9 cellular contexts compared by ENCODE assay signal in the genomic region with DNA sequence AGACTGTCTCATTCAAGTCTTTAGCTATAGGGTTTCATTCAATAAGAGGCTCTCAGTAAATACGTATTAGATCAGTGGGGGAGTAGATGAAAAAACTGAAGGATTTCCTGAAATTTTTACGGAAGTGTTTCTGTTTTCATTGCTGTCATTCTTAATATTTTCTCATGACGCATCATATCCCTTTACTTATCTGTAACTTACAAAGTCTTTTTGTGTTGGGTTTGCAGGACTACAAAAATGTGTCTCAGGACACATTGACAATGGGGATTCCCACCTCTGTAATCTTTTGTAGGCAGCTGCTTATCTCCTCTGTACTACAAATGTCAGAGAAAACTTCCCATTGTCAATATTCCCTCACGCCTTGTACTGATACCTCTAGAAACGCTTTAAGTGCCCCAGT. TPM values are rescaled to one million over a fixed set of nuclear protein-coding genes. Genes with fewer than 3 reads are reported as not detected.
"Had no signal": no experiment of that assay in that cellular context is flagged by ENCODE, and none has a peak within 500 bp of the region (broad histone marks: within the 10 kb centered on the region; RNA-seq: fewer than 3 reads in every experiment).

No MANE protein-coding gene starts in this region.

- H2AFZ ChIP-seq: GM23338 had no signal

- ATAC-seq: GM23338, HepG2 had no signal

- H3K4me2 ChIP-seq: GM23338 had no signal

- H3K4me3 ChIP-seq: GM23338 had no signal

- DNase-seq: H9, HCEC 1CT, KBM-7 had no signal

- H3K27ac ChIP-seq: HL-60 had no signal

RNA-seq across cellular contexts. Expression of a gene that starts 35.5 kb away (rescaled TPM):
- total RNA-seq: GM23338, H1, H9, HepG2, HT1080 had no signal
- polyA plus RNA-seq: GM23338, H1, HepG2, IgD-negative memory B cell had no signal
